Comparison of ENCODE assay signal across 18 cellular contexts in the genomic region with DNA sequence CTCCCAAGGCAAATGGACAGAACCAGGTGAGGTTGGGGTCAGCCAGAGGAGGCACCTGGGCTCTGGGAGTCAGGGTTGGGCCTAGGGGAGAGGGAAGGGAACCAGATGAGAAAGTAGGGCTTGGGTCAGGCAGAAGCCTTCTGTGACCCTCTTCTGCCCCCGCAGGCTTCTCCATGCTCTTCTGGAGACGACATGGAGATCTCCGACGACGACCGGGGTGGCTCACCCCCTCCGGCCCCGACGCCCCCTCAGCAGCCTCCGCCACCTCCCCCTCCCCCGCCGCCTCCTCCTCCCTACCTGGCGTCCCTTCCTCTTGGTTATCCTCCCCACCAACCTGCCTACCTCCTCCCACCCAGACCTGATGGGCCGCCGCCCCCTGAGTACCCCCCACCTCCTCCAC. TPM values are rescaled to one million over a fixed set of nuclear protein-coding genes. Genes with fewer than 3 reads are reported as not detected.
"Had no signal": no experiment of that assay in that cellular context is flagged by ENCODE, and none has a peak within 500 bp of the region (broad histone marks: within the 10 kb centered on the region; RNA-seq: fewer than 3 reads in every experiment).

No MANE protein-coding gene starts in this region.

- H3K4me1 ChIP-seq: colonic mucosa, foreskin keratinocyte, tibial artery, upper lobe of left lung, uterus had no signal

- H3K27ac Mint-ChIP-seq: nephron had no signal

- DNase-seq: colonic mucosa; dermis blood vessel endothelial cell; erythroblast; foreskin keratinocyte; kidney; left colon; left ventricle myocardium superior; mesenchymal stem cell; midbrain; stimulated activated CD4-positive, alpha-beta T cell treated with anti-CD3 and anti-CD28 coated beads, Interleukin-2, amount 100 ng/mL, for 24 hours; stimulated activated CD4-positive, alpha-beta T cell treated with anti-CD3 and anti-CD28 coated beads, Interleukin-4, amount 100 ng/mL, for 4 hours; stimulated activated naive CD4-positive, alpha-beta T cell treated with Interleukin-2 at 50 U/mL for 16 hours; tibial artery; upper lobe of left lung; uterus had no signal

- H3K27me3 ChIP-seq: colonic mucosa, foreskin keratinocyte, tibial artery, upper lobe of left lung, uterus had no signal

- H3K4me1 Mint-ChIP-seq: nephron had no signal

- H3K27ac ChIP-seq: colonic mucosa, foreskin keratinocyte, tibial artery, upper lobe of left lung, uterus had no signal

- FAIRE-seq: kidney had no signal

- H3K36me3 ChIP-seq: uterus had no signal

- H3K9me3 Mint-ChIP-seq: nephron had no signal

- H3K4me3 ChIP-seq: colonic mucosa, lung, tibial artery, upper lobe of left lung, uterus had no signal

- ATAC-seq: foreskin keratinocyte, left ventricle myocardium superior had no signal

- H3K9me3 ChIP-seq: colonic mucosa, tibial artery, upper lobe of left lung, uterus had no signal

RNA-seq across cellular contexts. Expression of a gene that starts 45.0 kb away (rescaled TPM):
- total RNA-seq: skeletal muscle tissue had no signal
